Comparison of ENCODE assay signal across 15 cellular contexts in genomic region chrX:124426273-124426672, GRCh38.
"Had no signal": no experiment of that assay in that cellular context is flagged by ENCODE, and none has a peak within 500 bp of the region (broad histone marks: within the 10 kb centered on the region; RNA-seq: fewer than 3 reads in every experiment).

No MANE protein-coding gene starts in this region.

- H3K27ac Mint-ChIP-seq: stimulated activated naive B cell treated with anti-CD40 and anti-IgM and Interleukin-4, amounts not matched to agents 10 μg/mL and 1 μg/mL and 100 μg/mL, for 72 hours; stimulated activated naive CD8-positive, alpha-beta T cell treated with anti-CD3 and anti-CD28 coated beads, Interleukin-15, amount 100 ng/mL, for 72 hours had no signal

- H3K4me3 ChIP-seq: colonic mucosa, heart left ventricle, testis, transverse colon had no signal

- H3K9me3 Mint-ChIP-seq: nephron had no signal

- H3K36me3 Mint-ChIP-seq: stimulated activated naive B cell treated with anti-CD40 and anti-IgM and Interleukin-4, amounts not matched to agents 10 μg/mL and 1 μg/mL and 100 μg/mL, for 72 hours had no signal

- H3K27me3 Mint-ChIP-seq: stimulated activated naive B cell treated with anti-CD40 and anti-IgM and Interleukin-4, amounts not matched to agents 10 μg/mL and 1 μg/mL and 100 μg/mL, for 72 hours; stimulated activated naive CD8-positive, alpha-beta T cell treated with anti-CD3 and anti-CD28 coated beads, Interleukin-15, amount 100 ng/mL, for 72 hours had no signal

- H3K9me3 ChIP-seq: colonic mucosa, heart left ventricle, testis, transverse colon had no signal

- H3K4me1 Mint-ChIP-seq: nephron; stimulated activated naive B cell treated with anti-CD40 and anti-IgM and Interleukin-4, amounts not matched to agents 10 μg/mL and 1 μg/mL and 100 μg/mL, for 72 hours; stimulated activated naive CD8-positive, alpha-beta T cell treated with anti-CD3 and anti-CD28 coated beads, Interleukin-15, amount 100 ng/mL, for 72 hours had no signal

- H3K4me1 ChIP-seq: colonic mucosa, parathyroid adenoma, testis, transverse colon had no signal

- H3K4me3 Mint-ChIP-seq: nephron; stimulated activated naive B cell treated with anti-CD40 and anti-IgM and Interleukin-4, amounts not matched to agents 10 μg/mL and 1 μg/mL and 100 μg/mL, for 72 hours; stimulated activated naive CD8-positive, alpha-beta T cell treated with anti-CD3 and anti-CD28 coated beads, Interleukin-15, amount 100 ng/mL, for 72 hours had no signal

- H2AFZ ChIP-seq: parathyroid adenoma had no signal

- H3K36me3 ChIP-seq: colonic mucosa, heart left ventricle, transverse colon had no signal

- FAIRE-seq: frontal cortex, islet of Langerhans had no signal

- H3K9ac ChIP-seq: parathyroid adenoma had no signal

- DNase-seq: colonic mucosa; hypothalamus; kidney glomerular epithelial cell; midbrain; stimulated activated CD4-positive, alpha-beta T cell treated with anti-CD3 and anti-CD28 coated beads, Interleukin-2, amount 100 ng/mL, for 24 hours; stimulated activated CD4-positive, alpha-beta T cell treated with anti-CD3 and anti-CD28 coated beads, Interleukin-4, amount 100 ng/mL, for 4 hours; stimulated activated naive B cell treated with anti-CD40 and anti-IgM and Interleukin-4, amounts not matched to agents 10 μg/mL and 1 μg/mL and 100 μg/mL, for 72 hours; stimulated activated naive CD8-positive, alpha-beta T cell treated with anti-CD3 and anti-CD28 coated beads, Interleukin-15, amount 100 ng/mL, for 72 hours; testis; transverse colon had no signal

- H3K27me3 ChIP-seq: colonic mucosa, heart left ventricle, testis, transverse colon had no signal

- H3K27ac ChIP-seq: colonic mucosa, heart left ventricle, parathyroid adenoma, testis, transverse colon had no signal

- H3K79me2 ChIP-seq: parathyroid adenoma had no signal
